In genomic region chrX:10607233-10607632, GRCh38 we compare ENCODE assay signal across 22 cellular contexts.
"Had no signal": no experiment of that assay in that cellular context is flagged by ENCODE, and none has a peak within 500 bp of the region (broad histone marks: within the 10 kb centered on the region; RNA-seq: fewer than 3 reads in every experiment).

No MANE protein-coding gene starts in this region.

- H3K27me3 Mint-ChIP-seq: stimulated activated naive CD8-positive, alpha-beta T cell treated with anti-CD3 and anti-CD28 coated beads, Interleukin-15, Interleukin-2, amounts not matched to agents 100 ng/mL and 50 ng/mL, for 24 hours had no signal

- H3K4me3 Mint-ChIP-seq: mesothelial cell of epicardium; naive B cell; natural killer cell treated with Interleukin-12 subunit alpha and Interleukin-12 subunit beta and Interleukin-15 and Interleukin-18, amount 100 ng/mL, for 72 hours; neural progenitor cell; stimulated activated naive B cell treated with anti-CD40 and anti-IgM and Interleukin-4, amounts not matched to agents 10 μg/mL and 1 μg/mL and 100 μg/mL, for 72 hours; stimulated activated naive CD8-positive, alpha-beta T cell treated with anti-CD3 and anti-CD28 coated beads, Interleukin-15, Interleukin-2, amounts not matched to agents 100 ng/mL and 50 ng/mL, for 24 hours had no signal

- H3K27ac Mint-ChIP-seq: naive B cell; natural killer cell treated with Interleukin-12 subunit alpha and Interleukin-12 subunit beta and Interleukin-15 and Interleukin-18, amount 100 ng/mL, for 72 hours; neural progenitor cell; stimulated activated naive B cell treated with anti-CD40 and anti-IgM and Interleukin-4, amounts not matched to agents 10 μg/mL and 1 μg/mL and 100 μg/mL, for 72 hours; stimulated activated naive CD8-positive, alpha-beta T cell treated with anti-CD3 and anti-CD28 coated beads, Interleukin-15, Interleukin-2, amounts not matched to agents 100 ng/mL and 50 ng/mL, for 24 hours had no signal

- H3K79me2 ChIP-seq: parathyroid adenoma had no signal

- H3K4me1 Mint-ChIP-seq: naive B cell; stimulated activated naive B cell treated with anti-CD40 and anti-IgM and Interleukin-4, amounts not matched to agents 10 μg/mL and 1 μg/mL and 100 μg/mL, for 72 hours had no signal

- FAIRE-seq: frontal cortex, keratinocyte had no signal

- ATAC-seq: natural killer cell treated with Interleukin-12 subunit alpha and Interleukin-12 subunit beta and Interleukin-15 and Interleukin-18, amount 100 ng/mL, for 72 hours; psoas muscle; right cardiac atrium; stimulated activated naive B cell treated with anti-CD40 and anti-IgM and Interleukin-4, amounts not matched to agents 10 μg/mL and 1 μg/mL and 100 μg/mL, for 72 hours had no signal

- H3K4me2 ChIP-seq: neural progenitor cell had no signal

- H3K36me3 Mint-ChIP-seq: mesothelial cell of epicardium; naive B cell; natural killer cell treated with Interleukin-12 subunit alpha and Interleukin-12 subunit beta and Interleukin-15 and Interleukin-18, amount 100 ng/mL, for 72 hours; stimulated activated naive B cell treated with anti-CD40 and anti-IgM and Interleukin-4, amounts not matched to agents 10 μg/mL and 1 μg/mL and 100 μg/mL, for 72 hours had no signal

- H3K9ac ChIP-seq: neural progenitor cell, parathyroid adenoma had no signal

- H2AFZ ChIP-seq: neural progenitor cell, parathyroid adenoma had no signal

- H3K9me3 ChIP-seq: esophagus squamous epithelium, mucosa of descending colon, psoas muscle, spleen, vagina had no signal

- H3K36me3 ChIP-seq: esophagus squamous epithelium, neural progenitor cell, spleen, vagina had no signal

- H3K27me3 ChIP-seq: esophagus squamous epithelium, neural progenitor cell, vagina had no signal

- DNase-seq: dermis blood vessel endothelial cell; effector memory CD4-positive, alpha-beta T cell; erythroblast; esophagus squamous epithelium; mesenchymal stem cell; mucosa of descending colon; naive B cell; psoas muscle; right cardiac atrium; spleen; stimulated activated CD4-positive, alpha-beta T cell treated with anti-CD3 and anti-CD28 coated beads, Interleukin-4, amount 100 ng/mL, for 4 hours; stimulated activated naive B cell treated with anti-CD40 and anti-IgM and Interleukin-4, amounts not matched to agents 10 μg/mL and 1 μg/mL and 100 μg/mL, for 72 hours; trophoblast cell had no signal

- H3K4me1 ChIP-seq: parathyroid adenoma, psoas muscle, spleen, vagina had no signal

- H3K27ac ChIP-seq: esophagus squamous epithelium, neural progenitor cell, parathyroid adenoma, psoas muscle, skin epidermis, spleen, vagina had no signal

- H3K9me3 Mint-ChIP-seq: naive B cell; natural killer cell treated with Interleukin-12 subunit alpha and Interleukin-12 subunit beta and Interleukin-15 and Interleukin-18, amount 100 ng/mL, for 72 hours; stimulated activated naive B cell treated with anti-CD40 and anti-IgM and Interleukin-4, amounts not matched to agents 10 μg/mL and 1 μg/mL and 100 μg/mL, for 72 hours; stimulated activated naive CD8-positive, alpha-beta T cell treated with anti-CD3 and anti-CD28 coated beads, Interleukin-15, Interleukin-2, amounts not matched to agents 100 ng/mL and 50 ng/mL, for 24 hours had no signal

- H3K4me3 ChIP-seq: esophagus squamous epithelium, mucosa of descending colon, neural progenitor cell, psoas muscle, skin epidermis, spleen, vagina had no signal
